In genomic region chr11:34823639-34824038, GRCh38 we compare ENCODE assay signal across 15 cellular contexts.
"Had no signal": no experiment of that assay in that cellular context is flagged by ENCODE, and none has a peak within 500 bp of the region (broad histone marks: within the 10 kb centered on the region; RNA-seq: fewer than 3 reads in every experiment).

No MANE protein-coding gene starts in this region.

- ATAC-seq: activated naive CD4-positive, alpha-beta T cell treated with anti-CD3 and anti-CD28 coated beads, Interleukin-2, amount 50 U/mL, for 72 hours; esophagus mucosa; T-helper 17 cell had no signal

- H3K4me3 ChIP-seq: ovary, upper lobe of left lung had no signal

- DNase-seq: activated B cell treated with CpG ODN at 0.5 μM for 24 hours; activated CD4-positive, alpha-beta T cell treated with anti-CD3 and anti-CD28 coated beads, Interleukin-2, amount 10 ng/mL, durations not matched to agents 24 days and 14 days; activated effector memory CD4-positive, alpha-beta T cell treated with Interleukin-2 at 50 U/mL for 16 hours; amniotic stem cell; brain microvascular endothelial cell; glutamatergic neuron; mammary epithelial cell; nephron progenitor cell; ovary; retina; small intestine; T-helper 17 cell; upper lobe of left lung had no signal

- H3K4me1 Mint-ChIP-seq: activated B cell treated with CpG ODN at 0.5 μM for 24 hours, nephron progenitor cell had no signal

- H3K36me3 ChIP-seq: brain microvascular endothelial cell, ovary, upper lobe of left lung had no signal

- H3K4me3 Mint-ChIP-seq: activated B cell treated with CpG ODN at 0.5 μM for 24 hours; activated CD4-positive, alpha-beta T cell treated with anti-CD3 and anti-CD28 coated beads, Interleukin-2, amount 10 ng/mL, durations not matched to agents 24 days and 14 days; nephron progenitor cell; T-helper 17 cell had no signal

- H3K9me3 Mint-ChIP-seq: activated B cell treated with CpG ODN at 0.5 μM for 24 hours had no signal

- H3K27ac ChIP-seq: brain microvascular endothelial cell, ovary, upper lobe of left lung had no signal

- H3K9me3 ChIP-seq: ovary, upper lobe of left lung had no signal

- H3K27me3 ChIP-seq: brain microvascular endothelial cell, ovary, upper lobe of left lung had no signal

- FAIRE-seq: small intestine had no signal

- H3K27ac Mint-ChIP-seq: activated B cell treated with CpG ODN at 0.5 μM for 24 hours; activated CD4-positive, alpha-beta T cell treated with anti-CD3 and anti-CD28 coated beads, Interleukin-2, amount 10 ng/mL, durations not matched to agents 24 days and 14 days; activated naive CD4-positive, alpha-beta T cell treated with anti-CD3 and anti-CD28 coated beads, Interleukin-2, amount 50 U/mL, for 72 hours; nephron progenitor cell; T-helper 17 cell had no signal
